ENCODE assay signal across 17 cellular contexts in the genomic region with DNA sequence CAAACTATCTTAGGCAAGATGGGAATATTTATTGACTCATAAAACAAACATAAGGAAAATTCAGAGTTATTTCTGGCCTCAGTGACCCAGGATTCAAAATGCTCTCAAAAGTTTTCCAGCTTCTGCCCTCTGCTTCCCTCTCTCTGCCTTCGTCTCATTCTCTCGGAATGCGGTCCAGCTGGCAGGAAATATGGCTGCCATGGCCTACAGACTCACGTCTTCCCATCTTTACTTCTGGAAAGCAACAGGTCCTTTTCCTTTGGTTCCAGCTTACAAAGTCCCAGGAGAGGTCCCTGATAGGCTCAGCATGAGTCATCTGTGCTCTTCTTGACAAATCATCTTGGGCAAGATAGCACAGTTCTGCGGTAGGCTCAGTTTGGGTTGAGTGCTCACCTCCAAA. TPM values are rescaled to one million over a fixed set of nuclear protein-coding genes. Genes with fewer than 3 reads are reported as not detected.
DNase-seq lines count a peak whose midpoint lies in the region; ATAC-seq and TF ChIP-seq lines count a peak whose summit lies in the region.
"Had no signal": no experiment of that assay in that cellular context is flagged by ENCODE, and none has a peak within 500 bp of the region (broad histone marks: within the 10 kb centered on the region; RNA-seq: fewer than 3 reads in every experiment).

No MANE protein-coding gene starts in this region.

- DNase-seq in MCF 10A (ENCODE audit: unreplicated experiment) (peak; percentile 49), breast epithelium (ENCODE audit: low spot score in 2 of 2) (no peak), amniotic epithelial cell (ENCODE audit: low read depth) (peak; percentile 52), fibroblast of the aortic adventitia (ENCODE audit: low read depth) (peak; percentile 67), stromal cell of bone marrow (ENCODE audit: low read depth) (peak; percentile 45), Calu3 (no peak), SW480 (ENCODE audit: low spot score) (no peak)
- DNase-seq: activated CD8-positive, alpha-beta memory T cell treated with anti-CD3 and anti-CD28 coated beads, Interleukin-2, amount 10 ng/mL, durations not matched to agents 7 days and 5 days; Caco-2; cerebellar nuclear complex; lower lobe of right lung; NCI-H1105 treated with DMSO at 0.1 percent for 48 hours; stimulated activated naive CD8-positive, alpha-beta T cell treated with anti-CD3 and anti-CD28 coated beads, Interleukin-15, Interleukin-2, amounts not matched to agents 100 U/mL and 50 U/mL, for 24 hours had no signal

- H3K4me1 ChIP-seq in breast epithelium, result no peaks in the 10 kb centered on the region
- H3K4me1 ChIP-seq: neural progenitor cell had no signal

- no peaks in the 10 kb centered on the region for H3K27me3 Mint-ChIP-seq in MCF 10A (ENCODE audit: insufficient read depth, unreplicated experiment)
- H3K27me3 Mint-ChIP-seq in Calu3 (ENCODE audit: unreplicated experiment), result peaks cover 24% of the 10 kb centered on the region
- H3K27me3 Mint-ChIP-seq: activated naive CD4-positive, alpha-beta T cell treated with anti-CD3 and anti-CD28 coated beads, Interleukin-2, amount 50 U/mL, for 24 hours had no signal

- H3K36me3 Mint-ChIP-seq in MCF 10A (ENCODE audit: insufficient read depth, unreplicated experiment), result no peaks in the 10 kb centered on the region
- no peaks in the 10 kb centered on the region for H3K36me3 Mint-ChIP-seq in Calu3 (ENCODE audit: insufficient read depth, unreplicated experiment)
- H3K36me3 Mint-ChIP-seq: activated CD8-positive, alpha-beta memory T cell treated with anti-CD3 and anti-CD28 coated beads, Interleukin-2, amount 10 ng/mL, durations not matched to agents 7 days and 5 days; activated naive CD4-positive, alpha-beta T cell treated with anti-CD3 and anti-CD28 coated beads, Interleukin-2, amount 50 U/mL, for 24 hours; neural progenitor cell had no signal

- H3K27ac Mint-ChIP-seq in MCF 10A (ENCODE audit: low read depth, unreplicated experiment) (no peak overlapping the region), Calu3 (ENCODE audit: unreplicated experiment) (no peak overlapping the region)
- H3K27ac Mint-ChIP-seq: activated CD8-positive, alpha-beta memory T cell treated with anti-CD3 and anti-CD28 coated beads, Interleukin-2, amount 10 ng/mL, durations not matched to agents 7 days and 5 days; activated naive CD4-positive, alpha-beta T cell treated with anti-CD3 and anti-CD28 coated beads, Interleukin-2, amount 50 U/mL, for 24 hours; GM23338; neural progenitor cell had no signal

- no peak overlapping the region for H3K27ac ChIP-seq in breast epithelium
- H3K27ac ChIP-seq: lower lobe of right lung, neural progenitor cell had no signal

- CTCF ChIA-PET in MCF 10A (lab: Yijun Ruan, JAX), result interaction anchor here (1.2 to 3.9 kb wide), 2 partner anchors 10 to 23 kb away, joined by 4 to 15 read pairs; no protein-coding TSS in a partner anchor
- CTCF ChIA-PET in Calu3 (lab: Charles Lee), result interaction anchor here (0.6 to 1.0 kb wide), 3 partner anchors 9 to 93 kb away, joined by 4 to 6 read pairs (median 4); no protein-coding TSS in a partner anchor

- TF ChIP-seq POLR2A in breast epithelium (IDR thresholded peaks at IDR 0.05), result no peak

- no peaks in the 10 kb centered on the region for H3K27me3 ChIP-seq in breast epithelium
- H3K27me3 ChIP-seq: neural progenitor cell had no signal

- no peaks in the 10 kb centered on the region for H3K36me3 ChIP-seq in breast epithelium
- H3K36me3 ChIP-seq: lower lobe of right lung, neural progenitor cell had no signal

- intact Hi-C loops in MCF 10A (cut with micrococcal nuclease), result no loop called here
- intact Hi-C loops in breast epithelium (cut with DNase I; ENCODE audit: low total_unique reads), result no loop called here
- intact Hi-C loops in Calu3 (cut with micrococcal nuclease; ENCODE audit: unreplicated experiment), result no loop called here

- no peak overlapping the region for H3K4me3 Mint-ChIP-seq in MCF 10A (ENCODE audit: unreplicated experiment)
- no peak overlapping the region for H3K4me3 Mint-ChIP-seq in Calu3 (ENCODE audit: low read depth, unreplicated experiment)
- H3K4me3 Mint-ChIP-seq: activated CD8-positive, alpha-beta memory T cell treated with anti-CD3 and anti-CD28 coated beads, Interleukin-2, amount 10 ng/mL, durations not matched to agents 7 days and 5 days; activated naive CD4-positive, alpha-beta T cell treated with anti-CD3 and anti-CD28 coated beads, Interleukin-2, amount 50 U/mL, for 24 hours; GM23338; neural progenitor cell had no signal

- no peak for ATAC-seq in HG03520 (IDR thresholded peaks at IDR 0.05; ENCODE audit: unreplicated experiment)
- ATAC-seq: activated CD8-positive, alpha-beta memory T cell treated with anti-CD3 and anti-CD28 coated beads, Interleukin-2, amount 10 ng/mL, durations not matched to agents 7 days and 5 days; GM23338; lower lobe of right lung; stimulated activated naive CD8-positive, alpha-beta T cell treated with anti-CD3 and anti-CD28 coated beads, Interleukin-15, Interleukin-2, amounts not matched to agents 100 U/mL and 50 U/mL, for 24 hours had no signal

- H3K4me3 ChIP-seq in breast epithelium (no peak overlapping the region), fibroblast of the aortic adventitia (ENCODE audit: low read depth, low read length) (no peak overlapping the region)
- H3K4me3 ChIP-seq: GM23338, lower lobe of right lung, neural progenitor cell had no signal

- POLR2A ChIA-PET in MCF 10A (lab: Yijun Ruan, JAX), result no interaction called here

- peaks cover 9% of the 10 kb centered on the region for H3K4me1 Mint-ChIP-seq in MCF 10A (ENCODE audit: insufficient read depth, unreplicated experiment)
- peaks cover 35% of the 10 kb centered on the region for H3K4me1 Mint-ChIP-seq in Calu3 (ENCODE audit: low read depth, unreplicated experiment)
- H3K4me1 Mint-ChIP-seq: GM23338, neural progenitor cell had no signal

- BruUV-seq in MCF 10A (replicated peaks; lab: Mats Ljungman, UMichigan) (no TSS peak), Calu3 (replicated peaks; lab: Mats Ljungman, UMichigan) (no TSS peak)

- no peaks in the 10 kb centered on the region for H3K9me3 ChIP-seq in breast epithelium
- H3K9me3 ChIP-seq: Caco-2, lower lobe of right lung had no signal

- H3K9me3 Mint-ChIP-seq in MCF 10A (ENCODE audit: unreplicated experiment), result no peaks in the 10 kb centered on the region
- no peaks in the 10 kb centered on the region for H3K9me3 Mint-ChIP-seq in Calu3 (ENCODE audit: low read depth, unreplicated experiment)
- H3K9me3 Mint-ChIP-seq: activated naive CD4-positive, alpha-beta T cell treated with anti-CD3 and anti-CD28 coated beads, Interleukin-2, amount 50 U/mL, for 24 hours; GM23338; neural progenitor cell had no signal

- TF ChIP-seq CTCF in MCF 10A (IDR thresholded peaks at IDR 0.05; ENCODE audit: unreplicated experiment) (no peak), breast epithelium (IDR thresholded peaks at IDR 0.05) (no peak), fibroblast of the aortic adventitia (IDR thresholded peaks at IDR 0.05; ENCODE audit: insufficient read depth, low read length) (no peak), Calu3 (IDR thresholded peaks at IDR 0.05; ENCODE audit: unreplicated experiment) (no peak)

RNA-seq across cellular contexts. Expression of a gene that starts 8.7 kb away (rescaled TPM):
- total RNA-seq in MCF 10A (2022) (2.6 and 4.8 TPM in 2 replicates), breast epithelium (1 to 10 TPM; 2.6 to 7.6 (median 4.6) TPM), fibroblast of the aortic adventitia (ENCODE audit: low replicate concordance) (1.4 and 2.3 TPM in 2 replicates), Calu3 (2022) (6.2 and 10.4 TPM in 2 replicates)

RNA-seq across cellular contexts. Expression of a gene that starts 44.7 kb away (rescaled TPM):
- total RNA-seq in MCF 10A (2022), result 264 and 284 TPM in 2 replicates
- 100 to 1,000 TPM; 244 to 387 (median 288) TPM for total RNA-seq in breast epithelium
- 164 and 289 TPM in 2 replicates for total RNA-seq in fibroblast of the aortic adventitia (ENCODE audit: low replicate concordance)
- 193 and 206 TPM in 2 replicates for total RNA-seq in Calu3 (2022)

Comparison
In these comparisons a context has a peak if more than half of its experiments do, and no peak if none do; other contexts are left out.
1. DNase-seq: peak in MCF 10A (single experiment), amniotic epithelial cell (single experiment), fibroblast of the aortic adventitia (single experiment) and stromal cell of bone marrow (single experiment); none in breast epithelium (0 of 2), Calu3 (single experiment) and SW480 (single experiment).